In the genomic region with DNA sequence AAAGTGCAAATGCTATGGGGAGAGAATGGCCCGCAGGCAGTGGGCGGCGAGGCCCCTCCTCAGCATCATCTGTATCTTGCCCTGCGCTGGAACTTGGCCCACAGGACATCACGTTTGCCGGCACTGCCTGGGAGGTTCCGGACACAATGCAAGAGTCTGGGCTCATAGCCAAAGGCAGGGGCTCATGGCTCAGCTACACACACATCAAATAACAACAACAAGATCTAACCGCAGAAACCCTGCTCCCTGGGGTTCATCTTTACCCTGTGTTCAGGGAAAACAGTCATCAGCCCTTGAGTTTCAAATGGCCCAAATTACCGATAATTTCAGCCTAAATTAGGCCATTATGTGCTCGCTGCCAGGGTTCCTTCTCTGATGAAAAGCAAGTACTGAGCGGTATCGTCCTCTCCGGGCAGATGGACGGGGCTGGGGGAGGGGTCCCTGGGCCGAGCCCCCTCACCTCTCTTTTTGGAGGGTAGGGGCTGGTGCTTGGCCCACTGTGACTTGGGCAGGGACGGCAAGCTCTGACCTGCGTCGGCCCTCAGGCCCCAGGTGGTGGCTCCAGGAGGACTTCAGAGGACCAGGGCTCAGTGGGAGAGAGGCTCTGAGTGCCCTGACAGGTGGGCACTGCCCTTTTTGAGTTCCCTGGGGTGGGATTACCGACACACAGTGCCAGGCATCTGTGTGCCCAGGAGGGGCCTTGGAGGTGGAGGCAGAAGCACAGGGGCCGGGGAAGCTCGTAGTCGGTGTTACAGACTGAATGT, we compare ENCODE assay signal across 9 cellular contexts. TPM values are rescaled to one million over a fixed set of nuclear protein-coding genes. Genes with fewer than 3 reads are reported as not detected.
A peak's percentile ranks its signal among the peaks of the same experiment; 100 is the strongest.
DNase-seq lines count a peak whose midpoint lies in the region; ATAC-seq, FAIRE-seq and TF ChIP-seq lines count a peak whose summit lies in the region.
"Had no signal": no experiment of that assay in that cellular context is flagged by ENCODE, and none has a peak within 500 bp of the region (broad histone marks: within the 10 kb centered on the region; RNA-seq: fewer than 3 reads in every experiment).

No MANE protein-coding gene starts in this region.

- H3K4me3 Mint-ChIP-seq in stimulated activated naive CD8-positive, alpha-beta T cell treated with anti-CD3 and anti-CD28 coated beads, Interleukin-15, amount 100 ng/mL, for 72 hours: no peak overlapping the region

- no peaks in the 10 kb centered on the region for H3K9me3 Mint-ChIP-seq in stimulated activated naive CD8-positive, alpha-beta T cell treated with anti-CD3 and anti-CD28 coated beads, Interleukin-15, amount 100 ng/mL, for 72 hours

- ATAC-seq in K562 (peak; percentile 75), left lobe of liver (peak; percentile 50), GM18873 (IDR thresholded peaks at IDR 0.05; ENCODE audit: low FRiP score, unreplicated experiment) (no peak)
- ATAC-seq in stimulated activated naive CD8-positive, alpha-beta T cell treated with anti-CD3 and anti-CD28 coated beads, Interleukin-15, amount 100 ng/mL, for 72 hours: no peak

- H3K27ac ChIP-seq in K562 (ENCODE audit: extremely low read depth, low read depth, low read length): no peak overlapping the region

- no peaks in the 10 kb centered on the region for H3K79me2 ChIP-seq in K562 (ENCODE audit: control insufficient read depth, insufficient read depth, low read length)

- no peak overlapping the region for H3K4me3 ChIP-seq in K562

- no peak overlapping the region for H3K4me2 ChIP-seq in K562 (ENCODE audit: insufficient read depth, low read length)

- TF ChIP-seq RAD21 in K562 (CRISPR knock-in tag; conservative IDR thresholded peaks at IDR 0.05 in 1 of 2, IDR thresholded peaks at IDR 0.05 in 1 of 2): no peak

- intact Hi-C loops in K562 (cut with micrococcal nuclease): no loop called here

- H3K36me3 ChIP-seq in K562 (ENCODE audit: control insufficient read depth, insufficient read depth, low read length): no peaks in the 10 kb centered on the region

- H3K9me3 ChIP-seq in K562 (replicated peaks; ENCODE audit: control insufficient read depth, insufficient read depth, low read depth, low read length): no peaks in the 10 kb centered on the region

- peaks cover 27% of the 10 kb centered on the region for H3K27me3 Mint-ChIP-seq in stimulated activated naive CD8-positive, alpha-beta T cell treated with anti-CD3 and anti-CD28 coated beads, Interleukin-15, amount 100 ng/mL, for 72 hours

- no peaks in the 10 kb centered on the region; the same call in 1 of the 2 replicates for H4K20me1 ChIP-seq in K562 (replicated peaks; ENCODE audit: control insufficient read depth, insufficient read depth, low read length)

- peaks cover 51 to 96% of the 10 kb centered on the region in 2 experiments for H3K27me3 ChIP-seq in K562 (ENCODE audit: control insufficient read depth in 2 of 2, insufficient read depth in 2 of 2, low read length in 2 of 2)

- POLR2A ChIA-PET in K562 (lab: Yijun Ruan, JAX): interaction anchor here (0.9 to 1.4 kb wide), 4 partner anchors 10 to 199 kb away, joined by 3 to 5 read pairs (median 4); no protein-coding TSS in a partner anchor

- no peaks in the 10 kb centered on the region for H3K9me1 ChIP-seq in K562 (ENCODE audit: control insufficient read depth, insufficient read depth, low read length)

- DNase-seq in AG09319 (ENCODE audit: extremely low read depth, low read depth): peak; percentile 93
- DNase-seq in NCI-H1436 treated with DMSO at 0.1 percent for 48 hours (lab: John Stamatoyannopoulos, UW): peak; percentile 91
- DNase-seq in K562 (ENCODE audit: extremely low read depth in 1 of 4, low spot score in 3 of 4): peak; percentile 30 to 56 (median 44)
- DNase-seq in left lobe of liver (ENCODE audit: low spot score): no peak
- no peak for DNase-seq in activated CD4-positive, alpha-beta T cell treated with anti-CD3 and anti-CD28 coated beads, Interleukin-2, amount 50 U/mL, for 48 hours
- DNase-seq in stimulated activated naive CD8-positive, alpha-beta T cell treated with anti-CD3 and anti-CD28 coated beads, Interleukin-15, amount 100 ng/mL, for 72 hours: no peak
- no peak for DNase-seq in mesenteric fat pad (ENCODE audit: low spot score)

- TF ChIP-seq CTCF in AG09319 (IDR thresholded peaks at IDR 0.05; ENCODE audit: low read depth, low read length) (no peak), K562 (IDR thresholded peaks at IDR 0.05 in 2 of 3, conservative IDR thresholded peaks at IDR 0.05 in 1 of 3; ENCODE audit: insufficient read depth in 2 of 3, low read depth in 1 of 3, low read length in 3 of 3) (no peak)

- in situ Hi-C loops in K562 (cut with MboI): no loop called here

- peaks cover 0 to 8% of the 10 kb centered on the region in 2 experiments; a peak in 2 of 5 replicates for H3K4me1 ChIP-seq in K562 (replicated peaks in 1 of 2; ENCODE audit: control insufficient read depth in 2 of 2, insufficient read depth in 2 of 2, low read length in 2 of 2)

- H3K27ac Mint-ChIP-seq in stimulated activated naive CD8-positive, alpha-beta T cell treated with anti-CD3 and anti-CD28 coated beads, Interleukin-15, amount 100 ng/mL, for 72 hours: no peak overlapping the region

- no peak overlapping the region; a peak in 1 of 4 replicates for H3K9ac ChIP-seq in K562 (ENCODE audit: insufficient read depth in 1 of 2, low read depth in 2 of 2, low read length in 2 of 2)

- H3K4me1 Mint-ChIP-seq in stimulated activated naive CD8-positive, alpha-beta T cell treated with anti-CD3 and anti-CD28 coated beads, Interleukin-15, amount 100 ng/mL, for 72 hours: no peaks in the 10 kb centered on the region

- WGBS in K562 (ENCODE audit: insufficient coverage, low coverage, missing lambda C conversion rate): 7% methylated on average over 22 of the region's 22 CpGs

- H2AFZ ChIP-seq in K562 (ENCODE audit: low read depth, low read length): no peak overlapping the region

- TF ChIP-seq POLR2A in K562 (conservative IDR thresholded peaks at IDR 0.05): no peak

- CTCF ChIA-PET in K562 (lab: Yijun Ruan, JAX; ENCODE audit: low intra/inter-chr PET ratio): no interaction called here

- no TSS peak for BruUV-seq in K562 (replicated peaks; lab: Mats Ljungman, UMichigan)

- peak; percentile 52 for FAIRE-seq in K562 (lab: Jason Lieb, UNC)
- FAIRE-seq: G401.6 had no signal

- TF ChIP-seq EP300 in K562 (IDR thresholded peaks at IDR 0.05; ENCODE audit: low read length): no peak

TF ChIP-seq in K562, 482 proteins besides CTCF, POLR2A, EP300 and RAD21:
- TF ChIP-seq CTBP1 (IDR thresholded peaks at IDR 0.05; ENCODE audit: borderline replicate concordance) (peak; percentile 52; the same call in 1 of the 2 replicates), MAZ (CRISPR knock-in tag; conservative IDR thresholded peaks at IDR 0.05 in 1 of 2, IDR thresholded peaks at IDR 0.05 in 1 of 2) (0 out of 4 replicates have a peak, but pooled peaks of 1 of the 2 experiments have one; percentile 18), NFIC (IDR thresholded peaks at IDR 0.05) (peak; percentile 76), ETV1 (tag; conservative IDR thresholded peaks at IDR 0.05; ENCODE audit: low read depth) (peak; percentile 70), ZNF324 (CRISPR knock-in tag; IDR thresholded peaks at IDR 0.05) (no peak), BHLHE40 (IDR thresholded peaks at IDR 0.05; ENCODE audit: low read length) (peak; percentile 71), SOX6 (IDR thresholded peaks at IDR 0.05) (peak; percentile 42; the same call in 1 of the 2 replicates)
- TF ChIP-seq, protein P1, sequence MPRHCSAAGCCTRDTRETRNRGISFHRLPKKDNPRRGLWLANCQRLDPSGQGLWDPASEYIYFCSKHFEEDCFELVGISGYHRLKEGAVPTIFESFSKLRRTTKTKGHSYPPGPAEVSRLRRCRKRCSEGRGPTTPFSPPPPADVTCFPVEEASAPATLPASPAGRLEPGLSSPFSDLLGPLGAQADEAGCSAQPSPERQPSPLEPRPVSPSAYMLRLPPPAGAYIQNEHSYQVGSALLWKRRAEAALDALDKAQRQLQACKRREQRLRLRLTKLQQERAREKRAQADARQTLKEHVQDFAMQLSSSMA (CRISPR knock-in tag; IDR thresholded peaks at IDR 0.05): no peak

RNA-seq across cellular contexts. Expression of gene GAL, which starts 25.0 kb away (rescaled TPM):
- 25.8 and 57.6 TPM in 2 replicates for total RNA-seq in K562 (2011; cell fraction: chromatin; rRNA removed; ENCODE audit: low replicate concordance)
- 99.4 and 140 TPM in 2 replicates for total RNA-seq in K562 (2011; cell fraction: nucleolus; rRNA removed)
- total RNA-seq in K562 (2011; cell fraction: nucleoplasm; rRNA removed): 86.1 and 88.6 TPM in 2 replicates
- total RNA-seq in K562 (2014; rRNA removed): 36.3 and 46.7 TPM in 2 replicates
- 27.2 and 31.9 TPM in 2 replicates for total RNA-seq in K562 (2014; rRNA removed; fragmentation: Illumina TruSeq; extraction: Trizol)
- 26.2 and 28.0 TPM in 2 replicates for total RNA-seq in K562 (2015; rRNA removed; fragmentation: Illumina TruSeq; extraction: Trizol)
- 119 and 130 TPM in 2 replicates for total RNA-seq in K562 (2021)
- polyA plus RNA-seq in K562 (2011; rRNA removed): 46.5 and 77.3 TPM in 2 replicates
- 59.0 and 246 TPM in 2 replicates for polyA plus RNA-seq in K562 (2011; cell fraction: cytosol; rRNA removed)
- polyA plus RNA-seq in K562 (2011; cell fraction: nucleus; rRNA removed): 20.6 and 39.0 TPM in 2 replicates
- polyA plus RNA-seq in K562 (2012): 26.5 and 86.9 TPM in 2 replicates
- polyA plus RNA-seq in K562 (2014; fragmentation: Illumina TruSeq; extraction: Trizol): 48.3 and 66.7 TPM in 2 replicates
- polyA plus RNA-seq in K562 (2014; fragmentation: Nextera tagmentation; extraction: Ambion mirVana): 10 to 100 TPM; 10.6 to 13.3 TPM
- 110 and 123 TPM in 2 replicates for polyA plus RNA-seq in K562 (2014; rRNA removed)
- 10.7 and 27.1 TPM in 2 replicates for polyA minus RNA-seq in K562 (2011; rRNA and poly(A)+ RNA removed)
- polyA minus RNA-seq in K562 (2011; cell fraction: cytosol; rRNA and poly(A)+ RNA removed): 50.5 and 56.0 TPM in 2 replicates
- 5.4 and 5.9 TPM in 2 replicates for polyA minus RNA-seq in K562 (2011; cell fraction: nucleus; rRNA and poly(A)+ RNA removed)
- 0.23 TPM for total RNA-seq in left lobe of liver
- 1.4 TPM for total RNA-seq in mesenteric fat pad

Comparison
In these comparisons a context has a peak if more than half of its experiments do, and no peak if none do; other contexts are left out.
1. DNase-seq: peak in AG09319 (single experiment), NCI-H1436 treated with DMSO at 0.1 percent for 48 hours (single experiment) and K562 (4 of 4); none in left lobe of liver (single experiment), activated CD4-positive, alpha-beta T cell treated with anti-CD3 and anti-CD28 coated beads, Interleukin-2, amount 50 U/mL, for 48 hours (0 of 2), stimulated activated naive CD8-positive, alpha-beta T cell treated with anti-CD3 and anti-CD28 coated beads, Interleukin-15, amount 100 ng/mL, for 72 hours (0 of 2) and mesenteric fat pad (single experiment).
2. ATAC-seq: peak in K562 (single experiment) and left lobe of liver (single experiment); none in GM18873 (single experiment) and stimulated activated naive CD8-positive, alpha-beta T cell treated with anti-CD3 and anti-CD28 coated beads, Interleukin-15, amount 100 ng/mL, for 72 hours (single experiment).
3. RNA of gene GAL, which starts 25.0 kb away (total RNA-seq): 25.8 to 140 TPM in K562; 1.4 TPM in mesenteric fat pad (single experiment) and 0.23 TPM in left lobe of liver (single experiment); every median in the first group is over 10 times any median in the second.